In genomic region chr1:221458430-221459156, GRCh38 we compare ENCODE assay signal across 13 cellular contexts.
A peak's percentile ranks its signal among the peaks of the same experiment; 100 is the strongest.
DNase-seq lines count a peak whose midpoint lies in the region; ATAC-seq, FAIRE-seq and TF ChIP-seq lines count a peak whose summit lies in the region.
"Had no signal": no experiment of that assay in that cellular context is flagged by ENCODE, and none has a peak within 500 bp of the region (broad histone marks: within the 10 kb centered on the region; RNA-seq: fewer than 3 reads in every experiment).

No MANE protein-coding gene starts in this region.

- ATAC-seq in heart right ventricle (peak in 6 of 8 donors; percentile 46 to 93 (median 68)), HG03354 (IDR thresholded peaks at IDR 0.05; ENCODE audit: poor library complexity, severe bottlenecking, unreplicated experiment) (no peak)
- ATAC-seq: PC-3, WTC11 had no signal

- peak overlapping the region in 1 of 10 donors; percentile 24 for H3K27ac ChIP-seq in heart right ventricle
- peak overlapping the region; percentile 46 for H3K27ac ChIP-seq in stomach smooth muscle (ENCODE audit: low read length)
- H3K27ac ChIP-seq in tibial artery = no peak overlapping the region
- H3K27ac ChIP-seq: KMS-11 had no signal

- TF ChIP-seq CTCF in heart right ventricle (IDR thresholded peaks at IDR 0.05) = no peak
- TF ChIP-seq CTCF in tibial artery (IDR thresholded peaks at IDR 0.05) = no peak

- intact Hi-C loops in heart right ventricle (cut with DNase I) = no loop called here
- intact Hi-C loops in tibial artery (cut with DNase I; ENCODE audit: low total_unique reads) = no loop called here

- H3K9me3 ChIP-seq in heart right ventricle (no peaks in the 10 kb centered on the region), stomach smooth muscle (ENCODE audit: control insufficient read depth in 2 of 2, low read length in 2 of 2) (no peaks in the 10 kb centered on the region), tibial artery (no peaks in the 10 kb centered on the region)

- H3K9ac ChIP-seq in stomach smooth muscle (ENCODE audit: low read length in 2 of 2) = peak overlapping the region in 1 of 2 donors; percentile 6
- H3K9ac ChIP-seq: KMS-11 had no signal

- DNase-seq in NCI-H1436 (lab: John Stamatoyannopoulos, UW) (peak; percentile 16), NCI-H1436 treated with DMSO at 0.1 percent for 48 hours (lab: John Stamatoyannopoulos, UW) (no peak), SK-N-DZ (ENCODE audit: low spot score) (peak; percentile 39), heart right ventricle (no peak), tibial artery (no peak), urothelium cell line (ENCODE audit: low spot score) (no peak)
- DNase-seq: activated naive CD4-positive, alpha-beta T cell; effector CD4-positive, alpha-beta T cell; PC-3 had no signal

- WGBS in heart right ventricle, 2 donors = 54 to 60% methylated on average over 5 of the region's 5 CpGs

- no peaks in the 10 kb centered on the region for H3K36me3 ChIP-seq in heart right ventricle
- no peaks in the 10 kb centered on the region for H3K36me3 ChIP-seq in stomach smooth muscle (ENCODE audit: control insufficient read depth in 2 of 2, insufficient read depth in 2 of 2, low read length in 2 of 2)
- no peaks in the 10 kb centered on the region for H3K36me3 ChIP-seq in tibial artery

- no peaks in the 10 kb centered on the region for H3K4me1 ChIP-seq in heart right ventricle
- no peaks in the 10 kb centered on the region for H3K4me1 ChIP-seq in stomach smooth muscle (ENCODE audit: control insufficient read depth, insufficient read depth, low read length)
- no peaks in the 10 kb centered on the region for H3K4me1 ChIP-seq in tibial artery

- no peak for FAIRE-seq in urothelium cell line (lab: Jason Lieb, UNC)

- H3K27me3 ChIP-seq in heart right ventricle = peaks cover 0 to 6% (median 0%) of the 10 kb centered on the region in 7 donors
- no peaks in the 10 kb centered on the region for H3K27me3 ChIP-seq in stomach smooth muscle (ENCODE audit: control insufficient read depth in 1 of 2, insufficient read depth in 2 of 2, low read length in 2 of 2)
- H3K27me3 ChIP-seq in tibial artery = no peaks in the 10 kb centered on the region

- H3K4me3 ChIP-seq in heart right ventricle (no peak overlapping the region), stomach smooth muscle (ENCODE audit: low read length in 2 of 2) (peak overlapping the region; percentile 18 to 30), tibial artery (no peak overlapping the region)

Comparison
In these comparisons a context has a peak if more than half of its experiments do, and no peak if none do; other contexts are left out.
1. DNase-seq: peak in NCI-H1436 (single experiment) and SK-N-DZ (single experiment); none in NCI-H1436 treated with DMSO at 0.1 percent for 48 hours (single experiment), heart right ventricle (0 of 2), tibial artery (0 of 2) and urothelium cell line (single experiment).
2. H3K4me3 ChIP-seq: peak in stomach smooth muscle (2 of 2); none in heart right ventricle (0 of 10) and tibial artery (0 of 2).